Comparison of ENCODE assay signal across 10 cellular contexts in the genomic region with DNA sequence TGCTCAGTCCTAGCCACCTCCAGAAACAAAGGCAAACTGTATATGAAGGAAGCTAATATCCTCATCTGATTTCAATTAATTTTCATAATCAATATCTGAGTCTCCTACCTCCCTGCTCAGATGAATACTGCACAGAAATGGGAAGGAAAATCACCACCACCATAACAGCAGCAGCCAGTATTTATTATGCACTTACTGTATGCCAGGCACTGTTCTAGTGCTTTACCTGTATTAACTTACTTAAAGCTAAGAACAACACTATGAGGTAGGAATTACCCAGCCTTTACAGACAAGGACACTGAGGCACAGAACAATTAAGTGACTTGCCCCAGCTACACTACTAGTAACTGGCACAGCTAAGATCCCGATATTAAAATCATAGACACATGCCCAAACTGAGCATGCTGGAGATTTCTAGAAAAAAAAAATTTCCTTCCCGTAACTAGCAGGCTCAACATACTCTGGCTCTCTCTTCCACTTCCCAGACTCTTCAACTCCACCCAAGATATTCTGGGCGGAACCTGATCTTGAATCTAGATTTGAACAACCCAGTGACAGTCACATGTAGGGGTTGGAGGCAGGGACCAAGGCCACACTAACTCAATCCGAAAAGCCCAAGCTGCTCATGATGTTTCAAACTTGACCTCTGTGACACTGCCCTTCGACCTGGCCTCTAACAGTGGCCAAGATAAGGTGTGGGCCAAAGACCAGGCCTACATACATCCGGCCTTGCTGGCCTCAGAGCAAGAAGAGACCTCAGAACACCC. TPM values are rescaled to one million over a fixed set of nuclear protein-coding genes. Genes with fewer than 3 reads are reported as not detected.
DNase-seq lines count a peak whose midpoint lies in the region; ATAC-seq, FAIRE-seq and TF ChIP-seq lines count a peak whose summit lies in the region.
"Had no signal": no experiment of that assay in that cellular context is flagged by ENCODE, and none has a peak within 500 bp of the region (broad histone marks: within the 10 kb centered on the region; RNA-seq: fewer than 3 reads in every experiment).

No MANE protein-coding gene starts in this region.

- no peak for ATAC-seq in activated CD8-positive, alpha-beta T cell treated with anti-CD3 and anti-CD28 coated beads for 36 hours

- H3K9ac ChIP-seq in keratinocyte (ENCODE audit: control insufficient read depth, extremely low read depth, insufficient read depth, low read length): peak overlapping the region; percentile 46
- H3K9ac ChIP-seq in neuronal stem cell (ENCODE audit: low read depth, low read length, poor library complexity): no peak overlapping the region

- no peak overlapping the region for H2BK5ac ChIP-seq in neuronal stem cell (ENCODE audit: low read length)

- H3K9me3 ChIP-seq in keratinocyte (ENCODE audit: control insufficient read depth, low read depth, low read length) (no peaks in the 10 kb centered on the region), stomach (no peaks in the 10 kb centered on the region), neuronal stem cell (replicated peaks in 1 of 2; ENCODE audit: control insufficient read depth in 2 of 2, insufficient read depth in 1 of 2, low read depth in 1 of 2, low read length in 2 of 2) (peaks cover 3 to 4% of the 10 kb centered on the region in 2 donors)

- no peak overlapping the region for H4K91ac ChIP-seq in neuronal stem cell (ENCODE audit: low read depth, low read length, poor library complexity)

- H3K4me3 ChIP-seq in keratinocyte (ENCODE audit: control insufficient read depth in 2 of 3, extremely low read depth in 1 of 3, insufficient read depth in 2 of 3, low read depth in 1 of 3, low read length in 3 of 3) (peak overlapping the region in 2 of 3 experiments; percentile 20 to 58), stomach (peak overlapping the region in 2 of 4 donors; percentile 75 to 90), neuronal stem cell (ENCODE audit: low read length in 2 of 2) (no peak overlapping the region)

- H2BK15ac ChIP-seq in neuronal stem cell (ENCODE audit: low read length): no peak overlapping the region

- DNase-seq in T-helper 1 cell (no peak), keratinocyte (ENCODE audit: low read depth, low spot score) (no peak), stomach (peak; percentile 40), neuronal stem cell (ENCODE audit: low spot score) (no peak), MV-4-11 (lab: John Stamatoyannopoulos, UW) (no peak)
- no peak for DNase-seq in activated CD8-positive, alpha-beta T cell treated with anti-CD3 and anti-CD28 coated beads for 36 hours
- DNase-seq in effector CD8-positive, alpha-beta T cell (lab: John Stamatoyannopoulos, UW): no peak

- peaks cover 27% of the 10 kb centered on the region for H3K4me1 ChIP-seq in keratinocyte (ENCODE audit: control insufficient read depth, extremely low read depth, insufficient read depth, low read length)
- peaks cover 42 to 61% (median 45%) of the 10 kb centered on the region in 4 donors for H3K4me1 ChIP-seq in stomach
- H3K4me1 ChIP-seq in neuronal stem cell (ENCODE audit: control insufficient read depth in 2 of 2, insufficient read depth in 1 of 2, low read depth in 1 of 2, low read length in 2 of 2): peaks cover 5% of the 10 kb centered on the region in 2 donors

- H3K36me3 Mint-ChIP-seq in T-helper 1 cell treated with Interleukin-12 subunit alpha and Interleukin-12 subunit beta and Interleukin-4 antibody, amounts not matched to agents 30 μg/mL and 1 μg/mL, for 36 hours (ENCODE audit: low read depth): peaks cover 53% of the 10 kb centered on the region
- H3K36me3 Mint-ChIP-seq in activated CD8-positive, alpha-beta T cell treated with anti-CD3 and anti-CD28 coated beads for 36 hours (ENCODE audit: low read depth): peaks cover 60% of the 10 kb centered on the region

- H3K36me3 ChIP-seq in keratinocyte (ENCODE audit: control insufficient read depth in 2 of 2, extremely low read depth in 1 of 2, insufficient read depth in 2 of 2, low read length in 2 of 2) (peaks cover 9 to 50% of the 10 kb centered on the region in 2 experiments), stomach (peaks cover 27 to 43% (median 39%) of the 10 kb centered on the region in 4 donors), neuronal stem cell (replicated peaks in 1 of 2; ENCODE audit: control insufficient read depth in 2 of 2, insufficient read depth in 2 of 2, low read length in 2 of 2) (peaks cover 0 to 25% of the 10 kb centered on the region in 2 donors)

- H3K9me1 ChIP-seq in keratinocyte (ENCODE audit: control insufficient read depth, extremely low read depth, insufficient read depth, low read length): no peaks in the 10 kb centered on the region

- intact Hi-C loops in activated CD8-positive, alpha-beta T cell treated with anti-CD3 and anti-CD28 coated beads for 36 hours (cut with micrococcal nuclease): no loop called here
- intact Hi-C loops in stomach (cut with DNase I; ENCODE audit: low total_unique reads): no loop called here

- no peak for TF ChIP-seq CTCF in activated CD8-positive, alpha-beta T cell treated with anti-CD3 and anti-CD28 coated beads for 36 hours (IDR thresholded peaks at IDR 0.05)
- no peak for TF ChIP-seq CTCF in keratinocyte (optimal IDR thresholded peaks at IDR 0.05 in 1 of 3, IDR thresholded peaks at IDR 0.05 in 1 of 3, conservative IDR thresholded peaks at IDR 0.05 in 1 of 3; ENCODE audit: extremely low read depth in 1 of 3, insufficient read depth in 2 of 3, low read length in 3 of 3)
- no peak for TF ChIP-seq CTCF in stomach (IDR thresholded peaks at IDR 0.05)

- peaks cover 55% of the 10 kb centered on the region for H3K4me1 Mint-ChIP-seq in T-helper 1 cell treated with Interleukin-12 subunit alpha and Interleukin-12 subunit beta and Interleukin-4 antibody, amounts not matched to agents 30 μg/mL and 1 μg/mL, for 36 hours (ENCODE audit: low read depth)
- peaks cover 40% of the 10 kb centered on the region for H3K4me1 Mint-ChIP-seq in activated CD8-positive, alpha-beta T cell treated with anti-CD3 and anti-CD28 coated beads for 36 hours (ENCODE audit: low read depth)

- H4K8ac ChIP-seq in neuronal stem cell (ENCODE audit: low read depth, low read length): no peak overlapping the region

- no peak overlapping the region for H2BK12ac ChIP-seq in neuronal stem cell (ENCODE audit: low read length)

- H3K18ac ChIP-seq in neuronal stem cell (ENCODE audit: low read length): no peak overlapping the region

- peak overlapping the region; percentile 97 for H3K4me2 ChIP-seq in keratinocyte (ENCODE audit: control insufficient read depth, extremely low read depth, insufficient read depth, low read depth, low read length)
- no peak overlapping the region for H3K4me2 ChIP-seq in neuronal stem cell (ENCODE audit: insufficient read depth, low read length, poor library complexity, severe bottlenecking)

- WGBS in stomach, 5 donors: 35 to 53% (median 44%) methylated on average over 6 of the region's 6 CpGs
- no CpG with 5 or more reads among the region's 6 CpGs for WGBS in neuronal stem cell (ENCODE audit: extremely low coverage in 2 of 2, insufficient read length in 2 of 2, insufficient replicate concordance in 1 of 2), 2 donors

- no peak for TF ChIP-seq EP300 in stomach (IDR thresholded peaks at IDR 0.05)

- H3K4ac ChIP-seq in neuronal stem cell (ENCODE audit: low read length): no peak overlapping the region

- H3K27me3 ChIP-seq in keratinocyte (ENCODE audit: control insufficient read depth, extremely low read depth, insufficient read depth, low read length) (no peaks in the 10 kb centered on the region), stomach (no peaks in the 10 kb centered on the region), neuronal stem cell (ENCODE audit: control insufficient read depth in 3 of 3, insufficient read depth in 3 of 3, low read depth in 1 of 3, low read length in 3 of 3) (peaks cover 0 to 11% (median 0%) of the 10 kb centered on the region in 3 experiments)

- H3K23ac ChIP-seq in neuronal stem cell (ENCODE audit: low read depth, low read length, poor library complexity): no peak overlapping the region

- H3K9me3 Mint-ChIP-seq in T-helper 1 cell treated with Interleukin-12 subunit alpha and Interleukin-12 subunit beta and Interleukin-4 antibody, amounts not matched to agents 30 μg/mL and 1 μg/mL, for 36 hours: no peaks in the 10 kb centered on the region
- no peaks in the 10 kb centered on the region for H3K9me3 Mint-ChIP-seq in activated CD8-positive, alpha-beta T cell treated with anti-CD3 and anti-CD28 coated beads for 36 hours

- dilution Hi-C loops in keratinocyte (cut with MboI; ENCODE audit: extremely low pct_ligation_motif_present, low sequenced_read_pairs): no loop called here

- H3K4me3 Mint-ChIP-seq in T-helper 1 cell treated with Interleukin-12 subunit alpha and Interleukin-12 subunit beta and Interleukin-4 antibody, amounts not matched to agents 30 μg/mL and 1 μg/mL, for 36 hours: peak overlapping the region; percentile 93
- H3K4me3 Mint-ChIP-seq in activated CD8-positive, alpha-beta T cell treated with anti-CD3 and anti-CD28 coated beads for 36 hours: peak overlapping the region; percentile 100

- TF ChIP-seq POLR2A in stomach (IDR thresholded peaks at IDR 0.05): no peak

- H2AK5ac ChIP-seq in neuronal stem cell (ENCODE audit: low read depth, low read length): no peak overlapping the region

- H2AFZ ChIP-seq in keratinocyte (ENCODE audit: control insufficient read depth, low read length) (no peak overlapping the region), neuronal stem cell (ENCODE audit: low read length) (no peak overlapping the region)

- CTCF ChIA-PET in activated CD8-positive, alpha-beta T cell treated with anti-CD3 and anti-CD28 coated beads for 36 hours (lab: Charles Lee): interaction anchor here (1.2 to 2.9 kb wide), 3 partner anchors 18 to 90 kb away, joined by 3 to 8 read pairs (median 3); no protein-coding TSS in a partner anchor

- H4K20me1 ChIP-seq in keratinocyte (ENCODE audit: control insufficient read depth, extremely low read depth, insufficient read depth, low read length): no peaks in the 10 kb centered on the region

- no peak overlapping the region for H3K14ac ChIP-seq in neuronal stem cell (ENCODE audit: low read length)

- POLR2A ChIA-PET in activated CD8-positive, alpha-beta T cell treated with anti-CD3 and anti-CD28 coated beads for 36 hours (lab: Charles Lee): interaction anchor here (1.0 to 1.8 kb wide), 3 partner anchors 15 to 75 kb away, joined by 3 to 5 read pairs (median 3); no protein-coding TSS in a partner anchor

- H2BK120ac ChIP-seq in neuronal stem cell (ENCODE audit: low read depth, low read length): no peak overlapping the region

- peak overlapping the region; percentile 41 for H3K27ac Mint-ChIP-seq in T-helper 1 cell treated with Interleukin-12 subunit alpha and Interleukin-12 subunit beta and Interleukin-4 antibody, amounts not matched to agents 30 μg/mL and 1 μg/mL, for 36 hours
- H3K27ac Mint-ChIP-seq in activated CD8-positive, alpha-beta T cell treated with anti-CD3 and anti-CD28 coated beads for 36 hours: no peak overlapping the region

- H3K79me2 ChIP-seq in keratinocyte (ENCODE audit: control insufficient read depth, insufficient read depth, low read length): peaks cover 70% of the 10 kb centered on the region

- no peaks in the 10 kb centered on the region for H3K27me3 Mint-ChIP-seq in T-helper 1 cell treated with Interleukin-12 subunit alpha and Interleukin-12 subunit beta and Interleukin-4 antibody, amounts not matched to agents 30 μg/mL and 1 μg/mL, for 36 hours (ENCODE audit: low read depth)
- no peaks in the 10 kb centered on the region for H3K27me3 Mint-ChIP-seq in activated CD8-positive, alpha-beta T cell treated with anti-CD3 and anti-CD28 coated beads for 36 hours

- no peak for FAIRE-seq in keratinocyte (lab: Jason Lieb, UNC)
- FAIRE-seq: A204.1, RCC 7860 had no signal

- no peak overlapping the region for H3K27ac ChIP-seq in keratinocyte (ENCODE audit: control insufficient read depth, insufficient read depth, low read length)
- H3K27ac ChIP-seq in stomach: peak overlapping the region; percentile 69 to 98 (median 92)
- no peak overlapping the region for H3K27ac ChIP-seq in neuronal stem cell (replicated peaks; ENCODE audit: low read length)

- no peaks in the 10 kb centered on the region for H3K79me1 ChIP-seq in neuronal stem cell (ENCODE audit: low read depth, low read length)

RNA-seq across cellular contexts. Expression of a gene that starts 3.9 kb away (rescaled TPM):
- 10 to 100 TPM; 94.2 to 95.6 TPM for total RNA-seq in activated CD8-positive, alpha-beta T cell treated with anti-CD3 and anti-CD28 coated beads for 36 hours
- polyA plus RNA-seq in keratinocyte (35.0 to 98.7 TPM (median 60.3 TPM) in 3 replicates), stomach (10 to 100 TPM in 2 of 3 donors, 1 to 10 TPM in 1; 7.2 to 11.7 (median 10.0) TPM)
- polyA plus RNA-seq in keratinocyte (2011; ENCODE audit: low read depth): 138 TPM
- 45.1 and 67.0 TPM in 2 replicates for polyA plus RNA-seq in keratinocyte (2011; cell fraction: cytosol; rRNA removed)
- 75.6 and 97.0 TPM in 2 replicates for polyA plus RNA-seq in keratinocyte (2011; cell fraction: nucleus; rRNA removed)
- polyA plus RNA-seq in keratinocyte (2012; ENCODE audit: low replicate concordance): 38.6 and 67.5 TPM in 2 replicates
- 48.1 to 70.4 TPM (median 59.6 TPM) in 3 replicates for polyA minus RNA-seq in keratinocyte
- polyA minus RNA-seq in keratinocyte (2011; cell fraction: cytosol; rRNA and poly(A)+ RNA removed): 55.8 TPM
- 58.3 and 90.5 TPM in 2 replicates for polyA minus RNA-seq in keratinocyte (2011; cell fraction: nucleus; rRNA and poly(A)+ RNA removed)
- total RNA-seq in stomach: 100 to 1,000 TPM in 1 of 5 donors, 10 to 100 TPM in 4; 18.0 to 657 (median 76.7) TPM
- 9.0 TPM for polyA plus RNA-seq in neuronal stem cell (2013, experiment 1 of 2)
- 8.7 TPM for polyA plus RNA-seq in neuronal stem cell (2013, experiment 2 of 2)

RNA-seq across cellular contexts. Expression of a gene that starts 50.9 kb away (rescaled TPM):
- 10 to 100 TPM; 19.5 to 20.8 TPM for total RNA-seq in activated CD8-positive, alpha-beta T cell treated with anti-CD3 and anti-CD28 coated beads for 36 hours
- 7.2 to 11.6 TPM (median 8.3 TPM) in 3 replicates for polyA plus RNA-seq in keratinocyte
- polyA plus RNA-seq in keratinocyte (2011; ENCODE audit: low read depth): 23.9 TPM
- polyA plus RNA-seq in keratinocyte (2011; cell fraction: cytosol; rRNA removed): 4.6 and 7.5 TPM in 2 replicates
- polyA plus RNA-seq in keratinocyte (2011; cell fraction: nucleus; rRNA removed): 8.7 and 13.9 TPM in 2 replicates
- polyA plus RNA-seq in keratinocyte (2012; ENCODE audit: low replicate concordance): 12.0 and 13.5 TPM in 2 replicates
- polyA minus RNA-seq in keratinocyte: 1.7 to 3.9 TPM (median 3.0 TPM) in 3 replicates
- 2.3 TPM for polyA minus RNA-seq in keratinocyte (2011; cell fraction: cytosol; rRNA and poly(A)+ RNA removed)
- polyA minus RNA-seq in keratinocyte (2011; cell fraction: nucleus; rRNA and poly(A)+ RNA removed): 3.3 and 4.3 TPM in 2 replicates
- 10 to 100 TPM in 4 of 5 donors, 1 to 10 TPM in 1; 2.3 to 23.1 (median 16.5) TPM for total RNA-seq in stomach
- 10 to 100 TPM in 1 of 3 donors, 1 to 10 TPM in 2; 7.3 to 10.1 (median 7.6) TPM for polyA plus RNA-seq in stomach
- 21.0 TPM for polyA plus RNA-seq in neuronal stem cell (2013, experiment 1 of 2)
- 21.7 TPM for polyA plus RNA-seq in neuronal stem cell (2013, experiment 2 of 2)

Comparison
In these comparisons a context has a peak if more than half of its experiments do, and no peak if none do; other contexts are left out.
1. H3K27ac ChIP-seq: peak in stomach (5 of 5); none in keratinocyte (single experiment) and neuronal stem cell (single experiment).
2. H3K4me3 ChIP-seq: peak in keratinocyte (2 of 3); none in neuronal stem cell (0 of 2).